Comparison of ENCODE assay signal across 8 cellular contexts in the genomic region with DNA sequence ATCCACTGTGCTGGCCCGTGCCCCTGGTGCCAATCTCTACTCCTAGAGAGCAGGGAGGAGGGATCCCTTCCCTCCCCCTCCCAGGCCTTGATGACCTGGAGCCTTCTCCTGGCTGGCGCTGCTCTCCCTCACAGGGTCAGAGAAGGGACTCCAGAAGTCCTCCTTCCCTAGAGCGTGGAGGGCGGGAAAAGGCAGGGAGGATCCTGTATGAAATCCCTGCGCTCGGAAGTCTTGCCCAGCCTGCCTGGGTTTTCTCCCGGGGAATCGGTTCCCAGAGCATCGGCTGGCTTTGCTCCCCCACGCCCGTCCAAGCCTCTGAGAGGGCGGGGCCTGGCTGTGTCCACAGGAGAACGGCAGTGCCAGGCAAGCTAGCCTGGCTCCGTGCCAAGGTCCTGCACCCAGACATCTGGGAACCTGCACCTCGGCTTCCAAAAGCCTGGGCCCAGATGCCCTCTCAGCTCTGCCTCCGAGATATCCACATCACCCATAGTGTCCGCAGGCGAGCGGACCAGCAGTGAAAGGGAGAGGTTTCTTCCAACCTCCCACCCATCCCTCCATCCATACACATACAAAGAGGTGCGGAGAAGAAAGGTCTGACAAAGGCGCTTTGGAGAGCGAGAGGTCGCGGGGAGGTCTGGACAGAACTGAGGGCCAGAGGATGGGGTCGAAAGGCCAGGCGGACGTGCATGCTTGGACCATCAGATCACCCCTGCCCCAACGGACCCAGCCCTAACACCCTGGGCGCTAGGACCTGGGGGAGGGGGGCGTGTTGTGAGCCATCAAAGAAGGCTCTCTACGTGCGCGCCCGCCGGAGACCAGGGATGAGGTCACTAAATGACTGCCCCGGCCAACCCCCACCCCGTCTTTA. TPM values are rescaled to one million over a fixed set of nuclear protein-coding genes. Genes with fewer than 3 reads are reported as not detected.
DNase-seq lines count a peak whose midpoint lies in the region; TF ChIP-seq lines count a peak whose summit lies in the region.

No MANE protein-coding gene starts in this region.

- peaks cover 32% of the 10 kb centered on the region for H3K27me3 ChIP-seq in mammary epithelial cell (ENCODE audit: insufficient read depth, low read length)

- no peaks in the 10 kb centered on the region for H4K20me1 ChIP-seq in mammary epithelial cell (ENCODE audit: insufficient read depth, low read length)

- peak overlapping the region; percentile 35 for H2AFZ ChIP-seq in mammary epithelial cell (ENCODE audit: low read depth, low read length)

- no TSS peak for BruUV-seq in mammary epithelial cell (replicated peaks; lab: Mats Ljungman, UMichigan)

- H3K27ac ChIP-seq in RWPE1 (peak overlapping the region; percentile 15; the same call in 1 of the 2 replicates), mammary epithelial cell (ENCODE audit: insufficient read depth, low read depth, low read length) (no peak overlapping the region)

- no peaks in the 10 kb centered on the region for H3K9me3 ChIP-seq in mammary epithelial cell (replicated peaks; ENCODE audit: insufficient read depth, low read length)
- H3K9me3 ChIP-seq in iPS-18c (ENCODE audit: control insufficient read depth, insufficient read depth, low read length): peaks cover 2% of the 10 kb centered on the region

- H3K36me3 ChIP-seq in mammary epithelial cell (ENCODE audit: insufficient read depth, low read length): no peaks in the 10 kb centered on the region

- POLR2A ChIA-PET in RWPE1 (lab: Yijun Ruan, JAX; ENCODE audit: low non-redundant PET): no interaction called here

- DNase-seq in NCI-H1417 (lab: John Stamatoyannopoulos, UW) (peak; percentile 54 to 89 (median 86)), NCI-H1417 treated with DMSO at 0.1 percent for 48 hours (lab: John Stamatoyannopoulos, UW) (no peak), RWPE1 (ENCODE audit: low spot score) (no peak), mammary epithelial cell (no peak), retinal pigment epithelial cell (ENCODE audit: low read depth) (peak; percentile 28), SIG-M5 (lab: John Stamatoyannopoulos, UW) (no peak), OCI-M2 (lab: John Stamatoyannopoulos, UW; ENCODE audit: unreplicated experiment) (no peak)

- intact Hi-C loops in mammary epithelial cell (cut with micrococcal nuclease): no loop called here

- in situ Hi-C loops in mammary epithelial cell (cut with MboI; ENCODE audit: low sequenced_read_pairs in 2 of 2): no loop called here

- CTCF ChIA-PET in RWPE1 (lab: Yijun Ruan, JAX): interaction anchor here (1.1 kb wide), 1 partner anchor 89 kb away, joined by 3 read pairs; no protein-coding TSS in a partner anchor
- CTCF ChIA-PET in mammary epithelial cell (lab: Charles Lee; ENCODE audit: low non-redundant PET): no interaction called here

- peak overlapping the region; percentile 8 for H3K4me2 ChIP-seq in mammary epithelial cell (ENCODE audit: insufficient read depth, low read depth, low read length)

- H3K4me1 ChIP-seq in mammary epithelial cell (ENCODE audit: insufficient read depth, low read length): peaks cover 19% of the 10 kb centered on the region

- no peak overlapping the region for H3K9ac ChIP-seq in mammary epithelial cell (ENCODE audit: insufficient read depth, low read length)

- WGBS in mammary epithelial cell (ENCODE audit: low coverage, missing lambda C conversion rate): 8% methylated on average over 23 of the region's 37 CpGs

- H3K79me2 ChIP-seq in mammary epithelial cell (ENCODE audit: insufficient read depth, low read length): no peaks in the 10 kb centered on the region

- dilution Hi-C loops in mammary epithelial cell (cut with HindIII; ENCODE audit: low sequenced_read_pairs): no loop called here

- TF ChIP-seq CTCF in RWPE1 (conservative IDR thresholded peaks at IDR 0.05; ENCODE audit: low read depth) (no peak), mammary epithelial cell (conservative IDR thresholded peaks at IDR 0.05 in 1 of 2, IDR thresholded peaks at IDR 0.05 in 1 of 2; ENCODE audit: extremely low read depth in 1 of 2, insufficient read depth in 1 of 2, low read depth in 1 of 2, low read length in 2 of 2) (no peak), retinal pigment epithelial cell (conservative IDR thresholded peaks at IDR 0.05; ENCODE audit: low read depth, low read length) (no peak)

- H3K4me3 ChIP-seq in mammary epithelial cell (replicated peaks in 1 of 3; ENCODE audit: insufficient read depth in 1 of 3, low read depth in 2 of 3, low read length in 3 of 3): peak overlapping the region in 1 of 3 experiments; percentile 3
- H3K4me3 ChIP-seq in iPS-18c (ENCODE audit: insufficient read depth, low read depth, low read length): peak overlapping the region; percentile 75
- H3K4me3 ChIP-seq in retinal pigment epithelial cell (ENCODE audit: low read length): peak overlapping the region; percentile 74

RNA-seq across cellular contexts. Expression of gene MPP2, which starts 1.1 kb away (rescaled TPM):
- total RNA-seq in mammary epithelial cell: 1 to 10 TPM in 1 of 2 donors, under 1 TPM in 1; 0.85 to 1.8 TPM
- 0.75 TPM for polyA plus RNA-seq in mammary epithelial cell
- 3.0 TPM for polyA minus RNA-seq in mammary epithelial cell

RNA-seq across cellular contexts. Expression of gene PPY, which starts 36.1 kb away (rescaled TPM):
- not detected for total RNA-seq in mammary epithelial cell
- polyA plus RNA-seq in mammary epithelial cell: not detected
- polyA minus RNA-seq in mammary epithelial cell: not detected

RNA-seq across cellular contexts. Expression of gene PYY, which starts 47.5 kb away (rescaled TPM):
- not detected for total RNA-seq in mammary epithelial cell
- not detected for polyA plus RNA-seq in mammary epithelial cell
- not detected for polyA minus RNA-seq in mammary epithelial cell

RNA-seq across cellular contexts. Expression of gene CD300LG, which starts 59.2 kb away (rescaled TPM):
- not detected for total RNA-seq in mammary epithelial cell
- 0.03 TPM for polyA plus RNA-seq in mammary epithelial cell
- not detected for polyA minus RNA-seq in mammary epithelial cell

Comparison
In these comparisons a context has a peak if more than half of its experiments do, and no peak if none do; other contexts are left out.
1. DNase-seq: peak in NCI-H1417 (3 of 3) and retinal pigment epithelial cell (single experiment); none in NCI-H1417 treated with DMSO at 0.1 percent for 48 hours (single experiment), RWPE1 (single experiment), mammary epithelial cell (single experiment), SIG-M5 (single experiment) and OCI-M2 (single experiment).